ENCODE assay signal across 9 cellular contexts in the genomic region with DNA sequence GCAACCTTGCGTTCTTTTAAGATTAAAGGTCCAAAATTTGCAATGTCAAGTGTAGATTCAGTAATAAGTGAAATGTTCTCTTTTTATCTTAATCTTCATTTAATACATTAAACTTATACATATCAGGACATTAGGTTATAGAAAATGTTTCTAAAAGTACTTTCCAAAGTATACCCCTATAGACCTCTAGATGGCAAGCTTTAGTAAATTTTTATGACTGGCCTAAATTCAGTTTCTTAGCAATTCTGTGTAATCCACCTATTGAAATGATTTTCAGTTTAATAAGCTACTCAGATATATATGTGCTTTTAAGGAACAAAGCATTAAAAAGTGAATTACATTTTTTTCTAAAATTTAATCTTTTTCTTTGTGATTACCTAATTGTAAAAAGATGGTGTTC.
A peak's percentile ranks its signal among the peaks of the same experiment; 100 is the strongest.
DNase-seq lines count a peak whose midpoint lies in the region; ATAC-seq and TF ChIP-seq lines count a peak whose summit lies in the region.
"Had no signal": no experiment of that assay in that cellular context is flagged by ENCODE, and none has a peak within 500 bp of the region (broad histone marks: within the 10 kb centered on the region; RNA-seq: fewer than 3 reads in every experiment).

No MANE protein-coding gene starts in this region.

- H3K27ac ChIP-seq in mammary epithelial cell (ENCODE audit: insufficient read depth, low read depth, low read length) = no peak overlapping the region
- H3K27ac ChIP-seq in neural cell (ENCODE audit: low read length) = no peak overlapping the region

- WGBS in mammary epithelial cell (ENCODE audit: low coverage, missing lambda C conversion rate) = 75% methylated on average over 1 of the region's 1 CpG

- peak; percentile 69 for TF ChIP-seq RAD21 in neural cell (conservative IDR thresholded peaks at IDR 0.05)

- TF ChIP-seq CTCF in LNCAP (IDR thresholded peaks at IDR 0.05) (peak; percentile 50), mammary epithelial cell (conservative IDR thresholded peaks at IDR 0.05 in 1 of 2, IDR thresholded peaks at IDR 0.05 in 1 of 2; ENCODE audit: extremely low read depth in 1 of 2, insufficient read depth in 1 of 2, low read depth in 1 of 2, low read length in 2 of 2) (peak; percentile 51), neural cell (IDR thresholded peaks at IDR 0.05; ENCODE audit: poor library complexity, severe bottlenecking) (peak; percentile 66), Calu3 (IDR thresholded peaks at IDR 0.05; ENCODE audit: unreplicated experiment) (no peak)

- no peak for TF ChIP-seq EP300 in neural cell (conservative IDR thresholded peaks at IDR 0.05; ENCODE audit: poor library complexity, severe bottlenecking)

- intact Hi-C loops in mammary epithelial cell (cut with micrococcal nuclease) (loop anchor here (1.0 kb wide), 1 partner anchor 224 kb away; no protein-coding TSS in a partner anchor), Calu3 (cut with micrococcal nuclease; ENCODE audit: unreplicated experiment) (loop anchor here (2.0 to 5.0 kb wide), 2 partner anchors 73 to 224 kb away; no protein-coding TSS in a partner anchor)

- H3K36me3 ChIP-seq in mammary epithelial cell (ENCODE audit: insufficient read depth, low read length) (no peaks in the 10 kb centered on the region), neural cell (ENCODE audit: insufficient read depth, low read length) (no peaks in the 10 kb centered on the region)

- ATAC-seq in GM18519 (IDR thresholded peaks at IDR 0.05; ENCODE audit: low FRiP score, unreplicated experiment) = no peak

- BruUV-seq in mammary epithelial cell (replicated peaks; lab: Mats Ljungman, UMichigan) (no TSS peak), Calu3 (replicated peaks; lab: Mats Ljungman, UMichigan) (no TSS peak)

- H4K20me1 ChIP-seq in mammary epithelial cell (ENCODE audit: insufficient read depth, low read length) = no peaks in the 10 kb centered on the region
- no peaks in the 10 kb centered on the region for H4K20me1 ChIP-seq in neural cell (ENCODE audit: insufficient read depth)

- CTCF ChIA-PET in mammary epithelial cell (lab: Charles Lee; ENCODE audit: low non-redundant PET) (interaction anchor here (0.6 kb wide), 1 partner anchor 71 kb away, joined by 3 read pairs; no protein-coding TSS in a partner anchor), Calu3 (lab: Charles Lee) (interaction anchor here (0.6 kb wide), 1 partner anchor 349 kb away, joined by 5 read pairs; no protein-coding TSS in a partner anchor)

- in situ Hi-C loops in mammary epithelial cell (cut with MboI; ENCODE audit: low sequenced_read_pairs in 2 of 2) = no loop called here

- no peaks in the 10 kb centered on the region for H3K36me3 Mint-ChIP-seq in Calu3 (ENCODE audit: insufficient read depth, unreplicated experiment)
- H3K36me3 Mint-ChIP-seq: activated naive CD4-positive, alpha-beta T cell treated with anti-CD3 and anti-CD28 coated beads, Interleukin-2, amount 50 U/mL, for 24 hours had no signal

- H2AFZ ChIP-seq in mammary epithelial cell (ENCODE audit: low read depth, low read length) (no peak overlapping the region), neural cell (ENCODE audit: low read depth, low read length) (no peak overlapping the region)

- no peaks in the 10 kb centered on the region for H3K4me1 ChIP-seq in mammary epithelial cell (ENCODE audit: insufficient read depth, low read length)

- no peaks in the 10 kb centered on the region for H3K79me2 ChIP-seq in mammary epithelial cell (ENCODE audit: insufficient read depth, low read length)
- H3K79me2 ChIP-seq in neural cell (replicated peaks; ENCODE audit: insufficient read depth, low read length) = no peaks in the 10 kb centered on the region

- dilution Hi-C loops in mammary epithelial cell (cut with HindIII; ENCODE audit: low sequenced_read_pairs) = no loop called here

- no peak overlapping the region for H3K4me3 ChIP-seq in mammary epithelial cell (replicated peaks in 1 of 3; ENCODE audit: insufficient read depth in 1 of 3, low read depth in 2 of 3, low read length in 3 of 3)
- H3K4me3 ChIP-seq in neural cell (ENCODE audit: low read length) = no peak overlapping the region

- H3K9me3 ChIP-seq in mammary epithelial cell (replicated peaks; ENCODE audit: insufficient read depth, low read length) (no peaks in the 10 kb centered on the region), neural cell (ENCODE audit: low read length) (no peaks in the 10 kb centered on the region)

- H3K27ac Mint-ChIP-seq in Calu3 (ENCODE audit: unreplicated experiment) = no peak overlapping the region
- H3K27ac Mint-ChIP-seq: activated naive CD4-positive, alpha-beta T cell treated with anti-CD3 and anti-CD28 coated beads, Interleukin-2, amount 50 U/mL, for 24 hours had no signal

- H3K4me2 ChIP-seq in mammary epithelial cell (ENCODE audit: insufficient read depth, low read depth, low read length) (no peak overlapping the region), neural cell (ENCODE audit: low read length) (no peak overlapping the region)

- no peaks in the 10 kb centered on the region for H3K27me3 Mint-ChIP-seq in Calu3 (ENCODE audit: unreplicated experiment)
- H3K27me3 Mint-ChIP-seq: activated naive CD4-positive, alpha-beta T cell treated with anti-CD3 and anti-CD28 coated beads, Interleukin-2, amount 50 U/mL, for 24 hours had no signal

- H3F3A ChIP-seq in neural cell (ENCODE audit: insufficient read depth, low read length, poor library complexity, severe bottlenecking) = no peaks in the 10 kb centered on the region

- peak; percentile 1 for DNase-seq in DMS153 (lab: John Stamatoyannopoulos, UW)
- DNase-seq in DMS153 treated with DMSO at 0.1 percent for 48 hours (lab: John Stamatoyannopoulos, UW; ENCODE audit: unreplicated experiment) = no peak
- no peak for DNase-seq in mammary epithelial cell
- DNase-seq in Calu3 = no peak
- DNase-seq in NCI-H128 (lab: John Stamatoyannopoulos, UW; ENCODE audit: unreplicated experiment) = no peak

- H3K4me3 Mint-ChIP-seq in Calu3 (ENCODE audit: low read depth, unreplicated experiment) = no peak overlapping the region
- H3K4me3 Mint-ChIP-seq: activated naive CD4-positive, alpha-beta T cell treated with anti-CD3 and anti-CD28 coated beads, Interleukin-2, amount 50 U/mL, for 24 hours had no signal

- H3K9ac ChIP-seq in mammary epithelial cell (ENCODE audit: insufficient read depth, low read length) (no peak overlapping the region), neural cell (ENCODE audit: low read length) (no peak overlapping the region)

- no peaks in the 10 kb centered on the region for H3K9me2 ChIP-seq in neural cell (ENCODE audit: insufficient read depth, low read length)

- H3K27me3 ChIP-seq in mammary epithelial cell (ENCODE audit: insufficient read depth, low read length) (no peaks in the 10 kb centered on the region), neural cell (ENCODE audit: insufficient read depth, low read depth, low read length) (no peaks in the 10 kb centered on the region)

- no peaks in the 10 kb centered on the region for H3K4me1 Mint-ChIP-seq in Calu3 (ENCODE audit: low read depth, unreplicated experiment)
- H3K4me1 Mint-ChIP-seq: activated naive CD4-positive, alpha-beta T cell treated with anti-CD3 and anti-CD28 coated beads, Interleukin-2, amount 50 U/mL, for 24 hours had no signal

- H3K9me3 Mint-ChIP-seq in Calu3 (ENCODE audit: low read depth, unreplicated experiment) = no peaks in the 10 kb centered on the region

TF ChIP-seq in neural cell, 6 proteins besides CTCF, POLR2A, EP300 and RAD21:
- no peak for TF ChIP-seq EZH2 (IDR thresholded peaks at IDR 0.05; ENCODE audit: borderline replicate concordance, insufficient read depth, low read length, poor library complexity, severe bottlenecking)
- TF ChIP-seq SMC3 (conservative IDR thresholded peaks at IDR 0.05; ENCODE audit: poor library complexity) = peak; percentile 48
